18 cellular contexts compared by ENCODE assay signal in the genomic region with DNA sequence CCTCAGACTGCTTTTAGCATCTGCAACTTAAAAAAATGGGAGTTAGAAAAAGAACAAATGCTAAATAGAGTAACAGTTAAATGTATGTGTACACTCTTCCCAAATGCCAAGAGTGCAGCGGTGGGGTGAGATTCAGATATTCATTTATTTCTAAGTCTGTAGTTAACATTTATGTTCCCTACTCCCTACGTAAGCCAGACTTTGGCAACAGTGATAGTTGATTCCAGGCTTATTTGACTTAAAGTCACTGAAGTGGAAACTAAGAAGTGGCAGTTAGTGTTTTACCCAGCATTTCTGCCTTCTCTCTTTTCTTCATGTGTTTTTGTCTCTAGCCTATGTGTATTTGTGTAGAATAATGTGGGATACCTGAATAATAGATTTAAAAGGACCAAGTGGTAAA. TPM values are rescaled to one million over a fixed set of nuclear protein-coding genes. Genes with fewer than 3 reads are reported as not detected.
DNase-seq lines count a peak whose midpoint lies in the region; ATAC-seq and TF ChIP-seq lines count a peak whose summit lies in the region.
"Had no signal": no experiment of that assay in that cellular context is flagged by ENCODE, and none has a peak within 500 bp of the region (broad histone marks: within the 10 kb centered on the region; RNA-seq: fewer than 3 reads in every experiment).

No MANE protein-coding gene starts in this region.

- TF ChIP-seq CTCF in HFF-Myc (IDR thresholded peaks at IDR 0.05; ENCODE audit: low read depth, low read length, missing control alignments) (no peak), nephron progenitor cell (IDR thresholded peaks at IDR 0.05) (no peak)

- no peak overlapping the region for H3K4me3 Mint-ChIP-seq in activated CD8-positive, alpha-beta memory T cell treated with anti-CD3 and anti-CD28 coated beads, Interleukin-2, amount 10 ng/mL, durations not matched to agents 7 days and 5 days
- peak overlapping the region; percentile 17 for H3K4me3 Mint-ChIP-seq in activated T-helper 2 cell treated with anti-CD3 and anti-CD28 coated beads, Interferon-gamma antibody, Interleukin-2, Interleukin-4, amounts not matched to agents 10 μg/mL and 5 μg/mL and 100 μg/mL, durations not matched to agents 14 hours and 24 hours and 36 hours (ENCODE audit: low read depth)
- H3K4me3 Mint-ChIP-seq in nephron progenitor cell: peak overlapping the region; percentile 99

- no peaks in the 10 kb centered on the region for H3K27me3 Mint-ChIP-seq in activated CD8-positive, alpha-beta memory T cell treated with anti-CD3 and anti-CD28 coated beads, Interleukin-2, amount 10 ng/mL, durations not matched to agents 7 days and 5 days
- H3K27me3 Mint-ChIP-seq in activated T-helper 2 cell treated with anti-CD3 and anti-CD28 coated beads, Interferon-gamma antibody, Interleukin-2, Interleukin-4, amounts not matched to agents 10 μg/mL and 5 μg/mL and 100 μg/mL, durations not matched to agents 14 hours and 24 hours and 36 hours (ENCODE audit: low read depth): no peaks in the 10 kb centered on the region
- peaks cover 4% of the 10 kb centered on the region for H3K27me3 Mint-ChIP-seq in nephron progenitor cell (ENCODE audit: low read depth, poor library complexity)

- peaks cover 46% of the 10 kb centered on the region for H3K4me1 Mint-ChIP-seq in activated CD8-positive, alpha-beta memory T cell treated with anti-CD3 and anti-CD28 coated beads, Interleukin-2, amount 10 ng/mL, durations not matched to agents 7 days and 5 days
- peaks cover 42% of the 10 kb centered on the region for H3K4me1 Mint-ChIP-seq in activated T-helper 2 cell treated with anti-CD3 and anti-CD28 coated beads, Interferon-gamma antibody, Interleukin-2, Interleukin-4, amounts not matched to agents 10 μg/mL and 5 μg/mL and 100 μg/mL, durations not matched to agents 14 hours and 24 hours and 36 hours (ENCODE audit: low read depth)
- H3K4me1 Mint-ChIP-seq in nephron progenitor cell: peaks cover 81% of the 10 kb centered on the region

- H3K36me3 Mint-ChIP-seq in activated CD8-positive, alpha-beta memory T cell treated with anti-CD3 and anti-CD28 coated beads, Interleukin-2, amount 10 ng/mL, durations not matched to agents 7 days and 5 days: peaks cover 70% of the 10 kb centered on the region
- H3K36me3 Mint-ChIP-seq in activated T-helper 2 cell treated with anti-CD3 and anti-CD28 coated beads, Interferon-gamma antibody, Interleukin-2, Interleukin-4, amounts not matched to agents 10 μg/mL and 5 μg/mL and 100 μg/mL, durations not matched to agents 14 hours and 24 hours and 36 hours (ENCODE audit: low read depth): peaks cover 78% of the 10 kb centered on the region
- H3K36me3 Mint-ChIP-seq in nephron progenitor cell (ENCODE audit: low read depth): peaks cover 78% of the 10 kb centered on the region

- ATAC-seq in activated CD8-positive, alpha-beta memory T cell treated with anti-CD3 and anti-CD28 coated beads, Interleukin-2, amount 10 ng/mL, durations not matched to agents 7 days and 5 days: no peak
- ATAC-seq: activated CD4-positive, CD25-positive, alpha-beta regulatory T cell treated with anti-CD3 and anti-CD28 coated beads, Interleukin-2, amount 50 U/mL, for 24 hours had no signal

- peak overlapping the region; percentile 38 for H3K27ac Mint-ChIP-seq in activated CD8-positive, alpha-beta memory T cell treated with anti-CD3 and anti-CD28 coated beads, Interleukin-2, amount 10 ng/mL, durations not matched to agents 7 days and 5 days
- no peak overlapping the region for H3K27ac Mint-ChIP-seq in activated T-helper 2 cell treated with anti-CD3 and anti-CD28 coated beads, Interferon-gamma antibody, Interleukin-2, Interleukin-4, amounts not matched to agents 10 μg/mL and 5 μg/mL and 100 μg/mL, durations not matched to agents 14 hours and 24 hours and 36 hours
- H3K27ac Mint-ChIP-seq in nephron progenitor cell: peak overlapping the region; percentile 89

- CTCF ChIA-PET in activated CD8-positive, alpha-beta memory T cell treated with anti-CD3 and anti-CD28 coated beads, Interleukin-2, amount 10 ng/mL, durations not matched to agents 7 days and 5 days (lab: Charles Lee): interaction anchor here (1.1 kb wide), 1 partner anchor 40 kb away, joined by 3 read pairs; no protein-coding TSS in a partner anchor

- intact Hi-C loops in activated T-helper 2 cell treated with anti-CD3 and anti-CD28 coated beads, Interferon-gamma antibody, Interleukin-2, Interleukin-4, amounts not matched to agents 10 μg/mL and 5 μg/mL and 100 μg/mL, durations not matched to agents 14 hours and 24 hours and 36 hours (cut with micrococcal nuclease): no loop called here

- H3K9me3 Mint-ChIP-seq in activated CD8-positive, alpha-beta memory T cell treated with anti-CD3 and anti-CD28 coated beads, Interleukin-2, amount 10 ng/mL, durations not matched to agents 7 days and 5 days (ENCODE audit: low read depth): no peaks in the 10 kb centered on the region
- no peaks in the 10 kb centered on the region for H3K9me3 Mint-ChIP-seq in activated T-helper 2 cell treated with anti-CD3 and anti-CD28 coated beads, Interferon-gamma antibody, Interleukin-2, Interleukin-4, amounts not matched to agents 10 μg/mL and 5 μg/mL and 100 μg/mL, durations not matched to agents 14 hours and 24 hours and 36 hours
- H3K9me3 Mint-ChIP-seq in nephron progenitor cell: no peaks in the 10 kb centered on the region

- DNase-seq in activated CD8-positive, alpha-beta memory T cell treated with anti-CD3 and anti-CD28 coated beads, Interleukin-2, amount 10 ng/mL, durations not matched to agents 7 days and 5 days: no peak
- DNase-seq in activated CD8-positive, alpha-beta memory T cell treated with anti-CD3 and anti-CD28 coated beads for 24 hours: no peak
- DNase-seq in HFF-Myc (ENCODE audit: extremely low read depth, low read depth) (no peak), nephron progenitor cell (no peak), hypothalamus (lab: John Stamatoyannopoulos, UW) (no peak), hepatic stellate cell (ENCODE audit: low spot score) (no peak), RKO (ENCODE audit: low spot score) (no peak)
- DNase-seq in activated T-helper 2 cell treated with anti-CD3 and anti-CD28 coated beads, Interferon-gamma antibody, Interleukin-2, Interleukin-4, amounts not matched to agents 10 μg/mL and 5 μg/mL and 100 μg/mL, durations not matched to agents 14 hours and 24 hours and 36 hours (ENCODE audit: low spot score): no peak
- DNase-seq: activated effector memory CD4-positive, alpha-beta T cell treated with Interleukin-2 at 50 U/mL for 16 hours; GDM1; left ventricle myocardium inferior; NCI-H2081; NCI-H526 treated with DMSO at 0.1 percent for 48 hours; retina; stimulated activated CD4-positive, alpha-beta T cell treated with anti-CD3 and anti-CD28 coated beads, Interleukin-1b, Interleukin-23, amount 100 ng/mL, for 48 hours; thyroid gland had no signal

- H3K4me3 ChIP-seq in HFF-Myc (replicated peaks; ENCODE audit: low read depth, low read length): peak overlapping the region; percentile 22; the same call in 1 of the 2 replicates
- H3K4me3 ChIP-seq: breast epithelium, left ventricle myocardium inferior, thyroid gland had no signal

RNA-seq across cellular contexts. Expression of a gene that starts 4.5 kb away (rescaled TPM):
- 10 to 100 TPM in 1 of 2 experiments, 1 to 10 TPM in 1; 8.4 to 15.5 TPM for total RNA-seq in activated CD8-positive, alpha-beta memory T cell treated with anti-CD3 and anti-CD28 coated beads, Interleukin-2, amount 10 ng/mL, durations not matched to agents 7 days and 5 days
- 32.5 and 32.8 TPM in 2 replicates for total RNA-seq in activated T-helper 2 cell treated with anti-CD3 and anti-CD28 coated beads, Interferon-gamma antibody, Interleukin-2, Interleukin-4, amounts not matched to agents 10 μg/mL and 5 μg/mL and 100 μg/mL, durations not matched to agents 14 hours and 24 hours and 36 hours

RNA-seq across cellular contexts. Expression of a gene that starts 46.4 kb away (rescaled TPM):
- not detected for total RNA-seq in activated CD8-positive, alpha-beta memory T cell treated with anti-CD3 and anti-CD28 coated beads, Interleukin-2, amount 10 ng/mL, durations not matched to agents 7 days and 5 days
- 0.57 and 1.1 TPM in 2 replicates for total RNA-seq in activated T-helper 2 cell treated with anti-CD3 and anti-CD28 coated beads, Interferon-gamma antibody, Interleukin-2, Interleukin-4, amounts not matched to agents 10 μg/mL and 5 μg/mL and 100 μg/mL, durations not matched to agents 14 hours and 24 hours and 36 hours
